8 cellular contexts compared by ENCODE assay signal in genomic region chrX:119655125-119655524, GRCh38. TPM values are rescaled to one million over a fixed set of nuclear protein-coding genes. Genes with fewer than 3 reads are reported as not detected.
A peak's percentile ranks its signal among the peaks of the same experiment; 100 is the strongest.
DNase-seq lines count a peak whose midpoint lies in the region; ATAC-seq and TF ChIP-seq lines count a peak whose summit lies in the region.

No MANE protein-coding gene starts in this region.

- H3K4me1 Mint-ChIP-seq in naive thymus-derived CD8-positive, alpha-beta T cell: peaks cover 18 to 37% (median 30%) of the 10 kb centered on the region in 4 donors
- peaks cover 3% of the 10 kb centered on the region for H3K4me1 Mint-ChIP-seq in endodermal cell

- peak in 1 of 2 donors; percentile 11 for TF ChIP-seq POLR2A in adrenal gland (IDR thresholded peaks at IDR 0.05)
- TF ChIP-seq POLR2A in uterus (IDR thresholded peaks at IDR 0.05): no peak

- H3K4me2 ChIP-seq in BLaER1: peak overlapping the region; percentile 69

- H3K27ac ChIP-seq in BLaER1 (peak overlapping the region; percentile 24; the same call in 1 of the 2 replicates), adrenal gland (peak overlapping the region in 2 of 5 donors; percentile 40 to 69), uterus (peak overlapping the region; percentile 33 to 42), endodermal cell (ENCODE audit: low read depth, low read length) (no peak overlapping the region)

- peaks cover 14% of the 10 kb centered on the region for H4K20me1 ChIP-seq in BLaER1

- H3K4me1 ChIP-seq in BLaER1 (peaks cover 61% of the 10 kb centered on the region), adrenal gland (replicated peaks in 1 of 2) (peaks cover 4 to 11% of the 10 kb centered on the region in 2 donors), uterus (no peaks in the 10 kb centered on the region), endodermal cell (ENCODE audit: control insufficient read depth, insufficient read depth, low read length) (no peaks in the 10 kb centered on the region)

- intact Hi-C loops in adrenal gland (cut with DNase I): no loop called here
- intact Hi-C loops in uterus (cut with DNase I; ENCODE audit: low total_unique reads): no loop called here

- ATAC-seq in naive thymus-derived CD8-positive, alpha-beta T cell: peak in 1 of 2 donors; percentile 57
- no peak for ATAC-seq in HG02885 (IDR thresholded peaks at IDR 0.05; ENCODE audit: poor library complexity, unreplicated experiment)
- ATAC-seq in GM18870 (IDR thresholded peaks at IDR 0.05; ENCODE audit: unreplicated experiment): no peak

- H3K4me3 Mint-ChIP-seq in naive thymus-derived CD8-positive, alpha-beta T cell: peak overlapping the region in 8 of 10 donors; percentile 7 to 78 (median 47)
- H3K4me3 Mint-ChIP-seq in endodermal cell: no peak overlapping the region

- H3K9ac ChIP-seq in BLaER1: peak overlapping the region; percentile 36; the same call in 1 of the 2 replicates
- H3K9ac ChIP-seq in endodermal cell (ENCODE audit: extremely low read depth, low read length, poor library complexity, severe bottlenecking): no peak overlapping the region

- H3K27me3 Mint-ChIP-seq in naive thymus-derived CD8-positive, alpha-beta T cell: no peaks in the 10 kb centered on the region
- no peaks in the 10 kb centered on the region for H3K27me3 Mint-ChIP-seq in endodermal cell (ENCODE audit: insufficient read depth)

- no peaks in the 10 kb centered on the region for H3K9me3 Mint-ChIP-seq in naive thymus-derived CD8-positive, alpha-beta T cell
- H3K9me3 Mint-ChIP-seq in endodermal cell: peaks cover 72% of the 10 kb centered on the region

- peaks cover 71% of the 10 kb centered on the region for H3K36me3 ChIP-seq in BLaER1
- H3K36me3 ChIP-seq in adrenal gland (replicated peaks in 1 of 2): no peaks in the 10 kb centered on the region
- H3K36me3 ChIP-seq in uterus: no peaks in the 10 kb centered on the region
- no peaks in the 10 kb centered on the region for H3K36me3 ChIP-seq in endodermal cell (ENCODE audit: control insufficient read depth, insufficient read depth, low read length)

- H3K9me3 ChIP-seq in BLaER1 (no peaks in the 10 kb centered on the region), adrenal gland (replicated peaks in 1 of 3) (no peaks in the 10 kb centered on the region), uterus (no peaks in the 10 kb centered on the region), endodermal cell (ENCODE audit: control insufficient read depth, low read length) (no peaks in the 10 kb centered on the region)

- H3K27ac Mint-ChIP-seq in naive thymus-derived CD8-positive, alpha-beta T cell: peak overlapping the region; percentile 39 to 94 (median 88)
- H3K27ac Mint-ChIP-seq in endodermal cell: no peak overlapping the region

- WGBS in adrenal gland, 4 donors: 32 to 47% (median 45%) methylated on average over 6 of the region's 6 CpGs
- 71 to 89% methylated on average over 1 to 6 of the region's 6 CpGs for WGBS in endodermal cell (ENCODE audit: insufficient coverage in 1 of 2, insufficient read length in 1 of 2), 2 experiments

- TF ChIP-seq CTCF in adrenal gland (IDR thresholded peaks at IDR 0.05) (no peak), uterus (IDR thresholded peaks at IDR 0.05) (no peak), endodermal cell (conservative IDR thresholded peaks at IDR 0.05) (no peak)

- H3K27me3 ChIP-seq in BLaER1: no peaks in the 10 kb centered on the region
- H3K27me3 ChIP-seq in adrenal gland: no peaks in the 10 kb centered on the region
- H3K27me3 ChIP-seq in uterus: no peaks in the 10 kb centered on the region
- no peaks in the 10 kb centered on the region for H3K27me3 ChIP-seq in endodermal cell (ENCODE audit: control insufficient read depth, insufficient read depth, low read length, poor library complexity, severe bottlenecking)

- POLR2A ChIA-PET in naive thymus-derived CD8-positive, alpha-beta T cell (lab: Charles Lee): interaction anchor here (1.0 to 2.1 kb wide), 3 partner anchors 27 to 38 kb away, joined by 5 to 12 read pairs (median 8); partner anchors contain the start of gene SEPTIN6

- peaks cover 0 to 78% (median 9%) of the 10 kb centered on the region in 3 donors for H3K36me3 Mint-ChIP-seq in naive thymus-derived CD8-positive, alpha-beta T cell
- no peaks in the 10 kb centered on the region for H3K36me3 Mint-ChIP-seq in endodermal cell (ENCODE audit: low read depth)

- H3K4me3 ChIP-seq in BLaER1 (no peak overlapping the region), adrenal gland (no peak overlapping the region), uterus (no peak overlapping the region), endodermal cell (ENCODE audit: low read length) (no peak overlapping the region)

- DNase-seq in SW480 (ENCODE audit: low spot score) (peak; percentile 23), adrenal gland (peak; percentile 52 to 78 (median 67)), uterus (peak; percentile 46 to 59), endodermal cell (no peak)
- DNase-seq in naive thymus-derived CD8-positive, alpha-beta T cell: peak in 3 of 10 donors; percentile 19 to 50 (median 39)

RNA-seq across cellular contexts. Expression of gene SEPTIN6, which starts 37.8 kb away (rescaled TPM):
- total RNA-seq in adrenal gland (100 to 1,000 TPM in 7 of 8 donors, 10 to 100 TPM in 1; 86.5 to 204 (median 128) TPM), uterus (10 to 100 TPM in 2 of 4 donors, 1 to 10 TPM in 2; 1.8 to 34.8 (median 15.5) TPM), endodermal cell (10 to 100 TPM; 11.5 to 18.7 TPM)
- polyA plus RNA-seq in adrenal gland: 100 to 1,000 TPM in 1 of 3 donors, 10 to 100 TPM in 2; 42.4 to 332 (median 78.6) TPM
- 100 to 1,000 TPM; 234 to 235 TPM for total RNA-seq in naive thymus-derived CD8-positive, alpha-beta T cell
- polyA plus RNA-seq in naive thymus-derived CD8-positive, alpha-beta T cell: 100 to 1,000 TPM; 161 to 269 (median 226) TPM
- polyA plus RNA-seq in endodermal cell (2013, experiment 1 of 2): 46.6 TPM
- 40.6 TPM for polyA plus RNA-seq in endodermal cell (2013, experiment 2 of 2)

RNA-seq across cellular contexts. Expression of gene NKRF, which starts 48.9 kb away (rescaled TPM):
- total RNA-seq in adrenal gland (10 to 100 TPM in 2 of 8 donors, 1 to 10 TPM in 6; 4.2 to 12.8 (median 7.3) TPM), uterus (10 to 100 TPM in 1 of 4 donors, 1 to 10 TPM in 2, under 1 TPM in 1; 0.29 to 10.5 (median 6.0) TPM), endodermal cell (10 to 100 TPM; 14.3 to 15.8 TPM)
- 10 to 100 TPM in 2 of 3 donors, 1 to 10 TPM in 1; 8.0 to 13.2 (median 12.7) TPM for polyA plus RNA-seq in adrenal gland
- 10 to 100 TPM; 14.4 to 14.6 TPM for total RNA-seq in naive thymus-derived CD8-positive, alpha-beta T cell
- 1 to 10 TPM; 4.8 to 8.5 (median 6.8) TPM for polyA plus RNA-seq in naive thymus-derived CD8-positive, alpha-beta T cell
- 14.2 TPM for polyA plus RNA-seq in endodermal cell (2013, experiment 1 of 2)
- polyA plus RNA-seq in endodermal cell (2013, experiment 2 of 2): 14.3 TPM
